ENCODE assay signal across 12 cellular contexts in the genomic region with DNA sequence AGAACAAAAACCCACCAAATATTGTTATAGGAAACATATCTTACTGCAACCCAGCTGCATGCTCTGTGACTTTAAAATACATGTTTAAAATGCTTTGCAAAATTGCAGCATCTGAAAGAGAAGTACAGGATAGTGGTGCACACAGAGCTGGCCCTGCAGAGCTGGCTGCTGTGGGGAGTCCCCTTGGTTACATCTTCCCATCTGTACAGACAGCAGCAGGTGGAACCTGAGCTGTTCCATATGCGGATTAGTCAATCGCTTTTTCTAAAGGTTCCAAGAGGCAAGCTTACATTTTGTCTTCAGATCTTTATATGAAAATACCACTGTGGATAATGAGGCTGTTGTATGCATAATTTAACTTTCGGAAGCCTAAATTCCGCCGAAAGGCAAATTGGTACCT.
"Had no signal": no experiment of that assay in that cellular context is flagged by ENCODE, and none has a peak within 500 bp of the region (broad histone marks: within the 10 kb centered on the region; RNA-seq: fewer than 3 reads in every experiment).

No MANE protein-coding gene starts in this region.

- DNase-seq: activated CD4-positive, alpha-beta T cell treated with anti-CD3 and anti-CD28 coated beads for 36 hours; activated CD8-positive, alpha-beta memory T cell treated with anti-CD3 and anti-CD28 coated beads, Interleukin-2, amount 50 U/mL, for 48 hours; activated CD8-positive, alpha-beta T cell treated with anti-CD3 and anti-CD28 coated beads, Interleukin-2, amount 10 ng/mL, durations not matched to agents 7 days and 5 days; activated naive CD8-positive, alpha-beta T cell treated with anti-CD3 and anti-CD28 coated beads, Interleukin-2, amount 50 U/mL, for 24 hours; kidney; left ventricle myocardium superior; stimulated activated CD4-positive, alpha-beta T cell treated with anti-CD3 and anti-CD28 coated beads, Interleukin-2, amount 100 ng/mL, for 48 hours; stimulated activated CD8-positive, alpha-beta memory T cell treated with anti-CD3 and anti-CD28 coated beads, Interleukin-4, amount 100 ng/mL, for 48 hours; stimulated activated naive CD8-positive, alpha-beta T cell treated with anti-CD3 and anti-CD28 coated beads, Interleukin-15, Interleukin-2, amounts not matched to agents 100 U/mL and 50 U/mL, for 24 hours; T1000; upper lobe of left lung had no signal

- H3K27me3 Mint-ChIP-seq: activated CD4-positive, alpha-beta T cell treated with anti-CD3 and anti-CD28 coated beads for 36 hours; activated naive CD8-positive, alpha-beta T cell treated with anti-CD3 and anti-CD28 coated beads, Interleukin-2, amount 50 U/mL, for 24 hours had no signal

- H3K4me1 Mint-ChIP-seq: activated CD4-positive, alpha-beta T cell treated with anti-CD3 and anti-CD28 coated beads for 36 hours; activated naive CD8-positive, alpha-beta T cell treated with anti-CD3 and anti-CD28 coated beads, Interleukin-2, amount 50 U/mL, for 24 hours had no signal

- H3K4me3 Mint-ChIP-seq: activated CD4-positive, alpha-beta T cell treated with anti-CD3 and anti-CD28 coated beads for 36 hours; activated CD8-positive, alpha-beta T cell treated with anti-CD3 and anti-CD28 coated beads, Interleukin-2, amount 10 ng/mL, durations not matched to agents 7 days and 5 days; activated naive CD8-positive, alpha-beta T cell treated with anti-CD3 and anti-CD28 coated beads, Interleukin-2, amount 50 U/mL, for 24 hours; nephron progenitor cell had no signal

- H3K9me3 Mint-ChIP-seq: nephron progenitor cell had no signal

- H3K27ac Mint-ChIP-seq: activated CD4-positive, alpha-beta T cell treated with anti-CD3 and anti-CD28 coated beads for 36 hours; activated CD8-positive, alpha-beta T cell treated with anti-CD3 and anti-CD28 coated beads, Interleukin-2, amount 10 ng/mL, durations not matched to agents 7 days and 5 days; activated naive CD8-positive, alpha-beta T cell treated with anti-CD3 and anti-CD28 coated beads, Interleukin-2, amount 50 U/mL, for 24 hours; nephron progenitor cell had no signal

- ATAC-seq: activated CD4-positive, alpha-beta T cell treated with anti-CD3 and anti-CD28 coated beads for 36 hours; activated CD8-positive, alpha-beta T cell treated with anti-CD3 and anti-CD28 coated beads, Interleukin-2, amount 10 ng/mL, durations not matched to agents 7 days and 5 days; activated naive CD8-positive, alpha-beta T cell treated with anti-CD3 and anti-CD28 coated beads, Interleukin-2, amount 50 U/mL, for 24 hours; left ventricle myocardium superior; stimulated activated naive CD8-positive, alpha-beta T cell treated with anti-CD3 and anti-CD28 coated beads, Interleukin-15, Interleukin-2, amounts not matched to agents 100 U/mL and 50 U/mL, for 24 hours had no signal
